8 cellular contexts compared by ENCODE assay signal in genomic region chr16:87461466-87461975, GRCh38. TPM values are rescaled to one million over a fixed set of nuclear protein-coding genes. Genes with fewer than 3 reads are reported as not detected.
DNase-seq lines count a peak whose midpoint lies in the region; ATAC-seq and TF ChIP-seq lines count a peak whose summit lies in the region.

No MANE protein-coding gene starts in this region.

- DNase-seq in 8988T (peak; percentile 95), GM13977 (ENCODE audit: low spot score) (peak; percentile 75), NCI-H2081 (lab: John Stamatoyannopoulos, UW) (peak; percentile 83 to 89), right atrium auricular region (ENCODE audit: low spot score) (peak; percentile 76)
- DNase-seq in activated effector memory CD4-positive, alpha-beta T cell treated with Interleukin-2 at 50 U/mL for 16 hours = peak; percentile 6

- in situ Hi-C loops in GM13977 (cut with MboI; ENCODE audit: low pct_unique_long_range_greater_than_20kb, low sequenced_read_pairs, unreplicated experiment) = no loop called here

- H3K36me3 ChIP-seq in right atrium auricular region = peaks cover 28% of the 10 kb centered on the region

- ATAC-seq in GM19395 (IDR thresholded peaks at IDR 0.05; ENCODE audit: unreplicated experiment) (no peak), HG03457 (IDR thresholded peaks at IDR 0.05; ENCODE audit: unreplicated experiment) (no peak)

- H3K27ac ChIP-seq in right atrium auricular region = peak overlapping the region; percentile 7 to 53
- H3K27ac ChIP-seq in skin epidermis = peak overlapping the region in 13 of 21 experiments; percentile 7 to 96 (median 59)

- H3K4me3 ChIP-seq in right atrium auricular region = no peak overlapping the region
- no peak overlapping the region for H3K4me3 ChIP-seq in skin epidermis

- peak; percentile 69 for TF ChIP-seq CTCF in GM13977 (IDR thresholded peaks at IDR 0.05; ENCODE audit: extremely low read depth, insufficient read depth, missing control alignments)
- peak in 1 of 2 donors; percentile 49 for TF ChIP-seq CTCF in right atrium auricular region (IDR thresholded peaks at IDR 0.05)

- no peaks in the 10 kb centered on the region for H3K27me3 ChIP-seq in right atrium auricular region

- peaks cover 0 to 71% of the 10 kb centered on the region in 2 donors for H3K4me1 ChIP-seq in right atrium auricular region

- no peaks in the 10 kb centered on the region for H3K9me3 ChIP-seq in right atrium auricular region

RNA-seq across cellular contexts. Expression of gene ZCCHC14, which starts 31.3 kb away (rescaled TPM):
- total RNA-seq in right atrium auricular region = 10 to 100 TPM; 10.6 to 18.0 TPM

Comparison
In these comparisons a context has a peak if more than half of its experiments do, and no peak if none do; other contexts are left out.
1. DNase-seq: peak in every context shown above with its lines; median percentile 95 in 8988T; 86 in NCI-H2081; 76 in right atrium auricular region; 75 in GM13977; 6 in activated effector memory CD4-positive, alpha-beta T cell treated with Interleukin-2 at 50 U/mL for 16 hours.